Comparison of ENCODE assay signal across 39 cellular contexts in genomic region chr11:58125469-58125868, GRCh38. TPM values are rescaled to one million over a fixed set of nuclear protein-coding genes. Genes with fewer than 3 reads are reported as not detected.
"Had no signal": no experiment of that assay in that cellular context is flagged by ENCODE, and none has a peak within 500 bp of the region (broad histone marks: within the 10 kb centered on the region; RNA-seq: fewer than 3 reads in every experiment).

A gene with protein sequence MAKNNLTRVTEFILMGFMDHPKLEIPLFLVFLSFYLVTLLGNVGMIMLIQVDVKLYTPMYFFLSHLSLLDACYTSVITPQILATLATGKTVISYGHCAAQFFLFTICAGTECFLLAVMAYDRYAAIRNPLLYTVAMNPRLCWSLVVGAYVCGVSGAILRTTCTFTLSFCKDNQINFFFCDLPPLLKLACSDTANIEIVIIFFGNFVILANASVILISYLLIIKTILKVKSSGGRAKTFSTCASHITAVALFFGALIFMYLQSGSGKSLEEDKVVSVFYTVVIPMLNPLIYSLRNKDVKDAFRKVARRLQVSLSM (minus strand): TSS chr11:58125530. CDS start chr11:58119444, 6,086 bp downstream.

- H3K9me3 ChIP-seq: ascending aorta, esophagus muscularis mucosa, heart left ventricle, left ventricle myocardium inferior, sigmoid colon, uterus had no signal

- H3K4me2 ChIP-seq: smooth muscle cell had no signal

- H3K27me3 Mint-ChIP-seq: activated naive CD4-positive, alpha-beta T cell treated with anti-CD3 and anti-CD28 coated beads, Interleukin-2, amount 10 ng/mL, durations not matched to agents 7 days and 5 days; progenitor cell of endocrine pancreas; stimulated activated naive CD8-positive, alpha-beta T cell treated with anti-CD3 and anti-CD28 coated beads, Interleukin-15, amount 100 ng/mL, for 72 hours; type B pancreatic cell had no signal

- H3K36me3 Mint-ChIP-seq: activated CD4-positive, alpha-beta memory T cell treated with anti-CD3 and anti-CD28 coated beads for 36 hours; activated naive CD4-positive, alpha-beta T cell treated with anti-CD3 and anti-CD28 coated beads, Interleukin-2, amount 10 ng/mL, durations not matched to agents 7 days and 5 days; activated naive CD8-positive, alpha-beta T cell treated with anti-CD3 and anti-CD28 coated beads, Interleukin-2, amount 10 ng/mL, durations not matched to agents 7 days and 5 days; stimulated activated memory B cell treated with anti-CD40 and anti-IgM and Interleukin-4, amounts not matched to agents 10 μg/mL and 1 μg/mL and 100 μg/mL, for 72 hours; type B pancreatic cell had no signal

- H3K27me3 ChIP-seq: ascending aorta, brain microvascular endothelial cell, esophagus muscularis mucosa, foreskin keratinocyte, sigmoid colon, uterus had no signal

- H3K4me3 ChIP-seq: ascending aorta, coronary artery, esophagus muscularis mucosa, heart left ventricle, left ventricle myocardium inferior, lung, sigmoid colon, smooth muscle cell, uterus had no signal

- DNase-seq: activated CD4-positive, alpha-beta memory T cell treated with anti-CD3 and anti-CD28 coated beads for 36 hours; activated CD4-positive, alpha-beta T cell treated with anti-CD3 and anti-CD28 coated beads, Interleukin-2, amount 10 ng/mL, durations not matched to agents 24 days and 14 days; activated CD8-positive, alpha-beta memory T cell treated with anti-CD3 and anti-CD28 coated beads, Interleukin-2, amount 50 U/mL, for 4 hours; activated gamma-delta T cell; activated naive CD4-positive, alpha-beta T cell treated with anti-CD3 and anti-CD28 coated beads, Interleukin-2, amount 10 ng/mL, durations not matched to agents 7 days and 5 days; activated naive CD8-positive, alpha-beta T cell treated with anti-CD3 and anti-CD28 coated beads, Interleukin-2, amount 10 ng/mL, durations not matched to agents 7 days and 5 days; activated T-cell treated with anti-CD3 and anti-CD28 coated beads, Interleukin-2, amount 50 U/mL, for 1 hour; brain microvascular endothelial cell; foreskin keratinocyte; heart left ventricle; left ventricle myocardium inferior; mesendoderm; retina; sigmoid colon; stimulated activated CD4-positive, alpha-beta T cell treated with anti-CD3 and anti-CD28 coated beads, Interleukin-1b, Interleukin-23, amount 100 ng/mL, for 48 hours; stimulated activated CD4-positive, alpha-beta T cell treated with anti-CD3 and anti-CD28 coated beads, Interleukin-4, amount 100 ng/mL, for 4 hours; stimulated activated CD8-positive, alpha-beta memory T cell treated with anti-CD3 and anti-CD28 coated beads, Interleukin-4, amount 100 ng/mL, for 48 hours; stimulated activated naive CD8-positive, alpha-beta T cell treated with anti-CD3 and anti-CD28 coated beads, Interleukin-15, amount 100 ng/mL, for 72 hours; substantia nigra; T-helper 1 cell; uterus; WERI-Rb-1 had no signal

- ATAC-seq: activated CD4-positive, CD25-positive, alpha-beta regulatory T cell treated with anti-CD3 and anti-CD28 coated beads, Interleukin-2, amount 50 U/mL, for 24 hours; foreskin keratinocyte; heart left ventricle; stimulated activated memory B cell treated with anti-CD40 and anti-IgM and Interleukin-4, amounts not matched to agents 10 μg/mL and 1 μg/mL and 100 μg/mL, for 72 hours; stimulated activated naive CD8-positive, alpha-beta T cell treated with anti-CD3 and anti-CD28 coated beads, Interleukin-15, amount 100 ng/mL, for 72 hours had no signal

- H3K4me1 ChIP-seq: ascending aorta, esophagus muscularis mucosa, foreskin keratinocyte, heart left ventricle, left ventricle myocardium inferior, sigmoid colon, uterus had no signal

- H3K4me1 Mint-ChIP-seq: activated CD4-positive, alpha-beta T cell treated with anti-CD3 and anti-CD28 coated beads, Interleukin-2, amount 10 ng/mL, durations not matched to agents 24 days and 14 days; activated naive CD4-positive, alpha-beta T cell treated with anti-CD3 and anti-CD28 coated beads, Interleukin-2, amount 10 ng/mL, durations not matched to agents 7 days and 5 days; activated naive CD8-positive, alpha-beta T cell treated with anti-CD3 and anti-CD28 coated beads, Interleukin-2, amount 10 ng/mL, durations not matched to agents 7 days and 5 days; nephron; stimulated activated memory B cell treated with anti-CD40 and anti-IgM and Interleukin-4, amounts not matched to agents 10 μg/mL and 1 μg/mL and 100 μg/mL, for 72 hours; stimulated activated naive CD8-positive, alpha-beta T cell treated with anti-CD3 and anti-CD28 coated beads, Interleukin-15, amount 100 ng/mL, for 72 hours had no signal

- H3K27ac Mint-ChIP-seq: activated CD4-positive, alpha-beta memory T cell treated with anti-CD3 and anti-CD28 coated beads for 36 hours; activated CD4-positive, alpha-beta T cell treated with anti-CD3 and anti-CD28 coated beads, Interleukin-2, amount 10 ng/mL, durations not matched to agents 24 days and 14 days; activated naive CD4-positive, alpha-beta T cell treated with anti-CD3 and anti-CD28 coated beads, Interleukin-2, amount 10 ng/mL, durations not matched to agents 7 days and 5 days; activated naive CD8-positive, alpha-beta T cell treated with anti-CD3 and anti-CD28 coated beads, Interleukin-2, amount 10 ng/mL, durations not matched to agents 7 days and 5 days; activated T-helper 1 cell treated with anti-CD3 and anti-CD28 coated beads, Interleukin-12 subunit alpha, Interleukin-12 subunit beta, Interleukin-2, Interleukin-4 antibody, amounts not matched to agents 30 ng/mL and 10 ng/mL and 1 ng/mL, durations not matched to agents 14 hours and 24 hours and 36 hours; nephron; progenitor cell of endocrine pancreas; stimulated activated memory B cell treated with anti-CD40 and anti-IgM and Interleukin-4, amounts not matched to agents 10 μg/mL and 1 μg/mL and 100 μg/mL, for 72 hours; stimulated activated naive CD8-positive, alpha-beta T cell treated with anti-CD3 and anti-CD28 coated beads, Interleukin-15, amount 100 ng/mL, for 72 hours; type B pancreatic cell had no signal

- H3K9me3 Mint-ChIP-seq: activated CD4-positive, alpha-beta memory T cell treated with anti-CD3 and anti-CD28 coated beads for 36 hours; activated CD4-positive, alpha-beta T cell treated with anti-CD3 and anti-CD28 coated beads, Interleukin-2, amount 10 ng/mL, durations not matched to agents 24 days and 14 days; activated naive CD4-positive, alpha-beta T cell treated with anti-CD3 and anti-CD28 coated beads, Interleukin-2, amount 10 ng/mL, durations not matched to agents 7 days and 5 days; activated naive CD8-positive, alpha-beta T cell treated with anti-CD3 and anti-CD28 coated beads, Interleukin-2, amount 10 ng/mL, durations not matched to agents 7 days and 5 days; activated T-helper 1 cell treated with anti-CD3 and anti-CD28 coated beads, Interleukin-12 subunit alpha, Interleukin-12 subunit beta, Interleukin-2, Interleukin-4 antibody, amounts not matched to agents 30 ng/mL and 10 ng/mL and 1 ng/mL, durations not matched to agents 14 hours and 24 hours and 36 hours; nephron; stimulated activated memory B cell treated with anti-CD40 and anti-IgM and Interleukin-4, amounts not matched to agents 10 μg/mL and 1 μg/mL and 100 μg/mL, for 72 hours; stimulated activated naive CD8-positive, alpha-beta T cell treated with anti-CD3 and anti-CD28 coated beads, Interleukin-15, amount 100 ng/mL, for 72 hours; type B pancreatic cell had no signal

- H3K36me3 ChIP-seq: ascending aorta, brain microvascular endothelial cell, esophagus muscularis mucosa, heart left ventricle, left ventricle myocardium inferior, sigmoid colon, uterus, WERI-Rb-1 had no signal

- H3K4me3 Mint-ChIP-seq: activated CD4-positive, alpha-beta memory T cell treated with anti-CD3 and anti-CD28 coated beads for 36 hours; activated CD4-positive, alpha-beta T cell treated with anti-CD3 and anti-CD28 coated beads, Interleukin-2, amount 10 ng/mL, durations not matched to agents 24 days and 14 days; activated naive CD4-positive, alpha-beta T cell treated with anti-CD3 and anti-CD28 coated beads, Interleukin-2, amount 10 ng/mL, durations not matched to agents 7 days and 5 days; activated naive CD8-positive, alpha-beta T cell treated with anti-CD3 and anti-CD28 coated beads, Interleukin-2, amount 10 ng/mL, durations not matched to agents 7 days and 5 days; activated T-helper 1 cell treated with anti-CD3 and anti-CD28 coated beads, Interleukin-12 subunit alpha, Interleukin-12 subunit beta, Interleukin-2, Interleukin-4 antibody, amounts not matched to agents 30 ng/mL and 10 ng/mL and 1 ng/mL, durations not matched to agents 14 hours and 24 hours and 36 hours; nephron; stimulated activated memory B cell treated with anti-CD40 and anti-IgM and Interleukin-4, amounts not matched to agents 10 μg/mL and 1 μg/mL and 100 μg/mL, for 72 hours; stimulated activated naive CD8-positive, alpha-beta T cell treated with anti-CD3 and anti-CD28 coated beads, Interleukin-15, amount 100 ng/mL, for 72 hours; type B pancreatic cell had no signal

- H3K27ac ChIP-seq: ascending aorta, brain microvascular endothelial cell, coronary artery, esophagus muscularis mucosa, foreskin keratinocyte, heart left ventricle, left ventricle myocardium inferior, sigmoid colon, uterus, WERI-Rb-1 had no signal

RNA-seq across cellular contexts. Expression of the gene that starts here (rescaled TPM):
- total RNA-seq: activated CD4-positive, alpha-beta memory T cell treated with anti-CD3 and anti-CD28 coated beads for 36 hours; activated CD4-positive, alpha-beta T cell treated with anti-CD3 and anti-CD28 coated beads, Interleukin-2, amount 10 ng/mL, durations not matched to agents 24 days and 14 days; activated CD8-positive, alpha-beta memory T cell treated with anti-CD3 and anti-CD28 coated beads for 36 hours; activated naive CD8-positive, alpha-beta T cell treated with anti-CD3 and anti-CD28 coated beads, Interleukin-2, amount 10 ng/mL, durations not matched to agents 7 days and 5 days; activated T-helper 1 cell treated with anti-CD3 and anti-CD28 coated beads, Interleukin-12 subunit alpha, Interleukin-12 subunit beta, Interleukin-2, Interleukin-4 antibody, amounts not matched to agents 30 ng/mL and 10 ng/mL and 1 ng/mL, durations not matched to agents 14 hours and 24 hours and 36 hours; ascending aorta; cardiac septum; cerebellum; esophagus muscularis mucosa; foreskin keratinocyte; heart left ventricle; left ventricle myocardium inferior; lung; mononuclear cell; osteocyte; progenitor cell of endocrine pancreas; sigmoid colon; smooth muscle cell; uterus had no signal
- polyA plus RNA-seq: foreskin keratinocyte, heart left ventricle, lung, sigmoid colon, smooth muscle cell, thymus had no signal
